ENCODE assay signal across 10 cellular contexts in genomic region chr17:78774456-78774855, GRCh38. TPM values are rescaled to one million over a fixed set of nuclear protein-coding genes. Genes with fewer than 3 reads are reported as not detected.
DNase-seq lines count a peak whose midpoint lies in the region; ATAC-seq and TF ChIP-seq lines count a peak whose summit lies in the region.
"Had no signal": no experiment of that assay in that cellular context is flagged by ENCODE, and none has a peak within 500 bp of the region (broad histone marks: within the 10 kb centered on the region; RNA-seq: fewer than 3 reads in every experiment).

No MANE protein-coding gene starts in this region.

- peak overlapping the region; percentile 55 for H3K27ac ChIP-seq in CD8-positive, alpha-beta T cell (ENCODE audit: low read depth, low read length)
- H3K27ac ChIP-seq in Karpas-422 (ENCODE audit: low read length) = no peak overlapping the region
- H3K27ac ChIP-seq in WERI-Rb-1 = no peak overlapping the region
- H3K27ac ChIP-seq: parathyroid adenoma had no signal

- no peaks in the 10 kb centered on the region for H3K79me2 ChIP-seq in Karpas-422 (ENCODE audit: low read length)

- no peak overlapping the region for H3K9ac ChIP-seq in Karpas-422 (ENCODE audit: low read length)
- H3K9ac ChIP-seq: parathyroid adenoma had no signal

- no peaks in the 10 kb centered on the region for H3K27me3 ChIP-seq in CD8-positive, alpha-beta T cell (ENCODE audit: insufficient read depth, low read length)
- no peaks in the 10 kb centered on the region for H3K27me3 ChIP-seq in Karpas-422 (ENCODE audit: low read length)
- H3K27me3 ChIP-seq in WERI-Rb-1 (ENCODE audit: insufficient read depth, low read depth, severe bottlenecking) = no peaks in the 10 kb centered on the region

- H2AFZ ChIP-seq in Karpas-422 (ENCODE audit: low read length) = no peak overlapping the region
- H2AFZ ChIP-seq: parathyroid adenoma had no signal

- no peaks in the 10 kb centered on the region for H3K9me3 ChIP-seq in CD8-positive, alpha-beta T cell (ENCODE audit: low read length)
- H3K9me3 ChIP-seq in Karpas-422 (ENCODE audit: low read length) (no peaks in the 10 kb centered on the region), WERI-Rb-1 (ENCODE audit: severe bottlenecking) (no peaks in the 10 kb centered on the region)

- DNase-seq in CD8-positive, alpha-beta T cell = no peak
- DNase-seq in Karpas-422 (no peak), pons (ENCODE audit: low spot score) (peak; percentile 23), WERI-Rb-1 (no peak)
- DNase-seq: DMS53 had no signal

- H3K9me3 Mint-ChIP-seq in CD8-positive, alpha-beta T cell = no peaks in the 10 kb centered on the region
- H3K9me3 Mint-ChIP-seq in dendritic cell treated with granulocyte-macrophage colony-stimulating factor and Interleukin-4, amounts not matched to agents 40 ng/mL and 50 ng/mL, for 4 days = no peaks in the 10 kb centered on the region

- H3K4me3 ChIP-seq in CD8-positive, alpha-beta T cell (ENCODE audit: low read depth, low read length) = peak overlapping the region; percentile 62
- H3K4me3 ChIP-seq in Karpas-422 (ENCODE audit: low read length) (no peak overlapping the region), WERI-Rb-1 (ENCODE audit: low read depth, low read length) (no peak overlapping the region)

- CTCF ChIA-PET in CD8-positive, alpha-beta T cell (lab: Charles Lee) = interaction anchor here (1.8 to 2.4 kb wide), 2 partner anchors 32 to 58 kb away, joined by 5 to 6 read pairs; no protein-coding TSS in a partner anchor

- peak overlapping the region; percentile 96 for H3K27ac Mint-ChIP-seq in CD8-positive, alpha-beta T cell
- H3K27ac Mint-ChIP-seq in dendritic cell treated with granulocyte-macrophage colony-stimulating factor and Interleukin-4, amounts not matched to agents 40 ng/mL and 50 ng/mL, for 4 days = peak overlapping the region; percentile 92

- no peak for TF ChIP-seq CTCF in CD8-positive, alpha-beta T cell (IDR thresholded peaks at IDR 0.05)
- no peak for TF ChIP-seq CTCF in WERI-Rb-1 (IDR thresholded peaks at IDR 0.05; ENCODE audit: low read depth, low read length)

- peaks cover under 1% of the 10 kb centered on the region; the same call in 1 of the 2 replicates for H4K20me1 ChIP-seq in Karpas-422 (ENCODE audit: insufficient read depth, low read depth, low read length)

- no peaks in the 10 kb centered on the region for H3K9me2 ChIP-seq in Karpas-422 (replicated peaks; ENCODE audit: insufficient read depth, low read length)

- POLR2A ChIA-PET in CD8-positive, alpha-beta T cell (lab: Charles Lee) = interaction anchor here (0.8 to 2.5 kb wide), 3 partner anchors 27 to 44 kb away, joined by 3 to 15 read pairs (median 4); no protein-coding TSS in a partner anchor

- H3K4me2 ChIP-seq in Karpas-422 (ENCODE audit: low read depth, low read length, poor library complexity, severe bottlenecking) = peak overlapping the region; percentile 57

- peak; percentile 5 for ATAC-seq in CD8-positive, alpha-beta T cell
- ATAC-seq in HG02981 (IDR thresholded peaks at IDR 0.05; ENCODE audit: unreplicated experiment) (no peak), GM19395 (IDR thresholded peaks at IDR 0.05; ENCODE audit: unreplicated experiment) (no peak), HG03097 (IDR thresholded peaks at IDR 0.05; ENCODE audit: low FRiP score, unreplicated experiment) (no peak)

- H3K36me3 ChIP-seq in CD8-positive, alpha-beta T cell (ENCODE audit: insufficient read depth, low read length) = no peaks in the 10 kb centered on the region
- H3K36me3 ChIP-seq in Karpas-422 (ENCODE audit: insufficient read depth, low read length) (no peaks in the 10 kb centered on the region), WERI-Rb-1 (peaks cover 35% of the 10 kb centered on the region)

- intact Hi-C loops in CD8-positive, alpha-beta T cell (cut with DNase I, micrococcal nuclease) = loop anchor here (2.0 to 10.0 kb wide), 3 partner anchors 16 to 640 kb away; partner anchors contain the start of gene TMC8 (in 1 of the 2)
- intact Hi-C loops in dendritic cell treated with granulocyte-macrophage colony-stimulating factor and Interleukin-4, amounts not matched to agents 40 ng/mL and 50 ng/mL, for 4 days (cut with micrococcal nuclease) = loop anchor here (5.0 kb wide), 1 partner anchor 37 kb away; no protein-coding TSS in a partner anchor

- peak overlapping the region; percentile 88 for H3K4me3 Mint-ChIP-seq in CD8-positive, alpha-beta T cell
- peak overlapping the region; percentile 71 for H3K4me3 Mint-ChIP-seq in dendritic cell treated with granulocyte-macrophage colony-stimulating factor and Interleukin-4, amounts not matched to agents 40 ng/mL and 50 ng/mL, for 4 days

- no peaks in the 10 kb centered on the region for H3K27me3 Mint-ChIP-seq in CD8-positive, alpha-beta T cell (ENCODE audit: low read depth)
- no peaks in the 10 kb centered on the region for H3K27me3 Mint-ChIP-seq in dendritic cell treated with granulocyte-macrophage colony-stimulating factor and Interleukin-4, amounts not matched to agents 40 ng/mL and 50 ng/mL, for 4 days

- peaks cover 84% of the 10 kb centered on the region for H3K4me1 ChIP-seq in CD8-positive, alpha-beta T cell (ENCODE audit: insufficient read depth, low read length)
- H3K4me1 ChIP-seq in Karpas-422 (ENCODE audit: low read length) = peaks cover 24% of the 10 kb centered on the region
- H3K4me1 ChIP-seq: parathyroid adenoma had no signal

- peaks cover 41% of the 10 kb centered on the region for H3K36me3 Mint-ChIP-seq in CD8-positive, alpha-beta T cell
- peaks cover 18% of the 10 kb centered on the region for H3K36me3 Mint-ChIP-seq in dendritic cell treated with granulocyte-macrophage colony-stimulating factor and Interleukin-4, amounts not matched to agents 40 ng/mL and 50 ng/mL, for 4 days (ENCODE audit: low read depth)

- peaks cover 61% of the 10 kb centered on the region for H3K4me1 Mint-ChIP-seq in CD8-positive, alpha-beta T cell (ENCODE audit: low read depth)
- H3K4me1 Mint-ChIP-seq in dendritic cell treated with granulocyte-macrophage colony-stimulating factor and Interleukin-4, amounts not matched to agents 40 ng/mL and 50 ng/mL, for 4 days (ENCODE audit: low read depth) = peaks cover 58% of the 10 kb centered on the region

RNA-seq across cellular contexts. Expression of gene CYTH1, which starts 7.6 kb away (rescaled TPM):
- 100 to 1,000 TPM; 475 to 490 TPM for total RNA-seq in CD8-positive, alpha-beta T cell
- total RNA-seq in Karpas-422 (2014; rRNA removed; shearing (Covaris generic); ENCODE audit: low replicate concordance) = 9.6 and 15.8 TPM in 2 replicates

Comparison
In these comparisons a context has a peak if more than half of its experiments do, and no peak if none do; other contexts are left out.
1. RNA of gene CYTH1, which starts 7.6 kb away (total RNA-seq): 475 to 490 TPM in CD8-positive, alpha-beta T cell; 9.6 to 15.8 TPM in Karpas-422; every median in the first group is over 10 times any median in the second.